8 cellular contexts compared by ENCODE assay signal in the genomic region with DNA sequence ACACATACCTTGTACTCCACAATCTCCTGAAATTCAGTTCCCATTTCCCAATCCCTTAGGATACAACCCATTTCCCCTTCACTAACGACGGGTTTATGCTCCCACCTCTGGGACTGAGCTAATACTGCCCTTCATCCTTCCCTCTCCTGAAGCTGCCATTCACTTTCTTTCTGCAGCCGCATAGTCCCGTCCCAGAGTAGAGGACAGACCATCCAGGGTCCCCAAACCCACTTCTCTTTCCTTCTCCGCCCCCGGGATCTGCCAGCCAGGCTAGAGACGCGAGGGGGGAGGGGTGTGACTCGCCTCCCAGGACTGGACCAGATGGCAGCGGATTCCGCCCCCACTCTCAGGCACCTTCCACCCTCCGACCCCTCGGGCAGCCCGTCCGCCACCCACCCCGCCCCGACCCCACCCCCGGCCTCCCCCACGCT. TPM values are rescaled to one million over a fixed set of nuclear protein-coding genes. Genes with fewer than 3 reads are reported as not detected.
A peak's percentile ranks its signal among the peaks of the same experiment; 100 is the strongest.
DNase-seq lines count a peak whose midpoint lies in the region; ATAC-seq, FAIRE-seq and TF ChIP-seq lines count a peak whose summit lies in the region.

No MANE protein-coding gene starts in this region.

- peak; percentile 23 for ATAC-seq in HG03159 (IDR thresholded peaks at IDR 0.05; ENCODE audit: unreplicated experiment)

- TF ChIP-seq CTCF in astrocyte (IDR thresholded peaks at IDR 0.05; ENCODE audit: insufficient read depth, low read depth, low read length) (no peak), sigmoid colon (IDR thresholded peaks at IDR 0.05) (no peak)

- no peaks in the 10 kb centered on the region for H3K27me3 Mint-ChIP-seq in astrocyte (ENCODE audit: low read depth, unreplicated experiment)

- H3K4me1 ChIP-seq in SJSA1 (replicated peaks) (peaks cover 27% of the 10 kb centered on the region), astrocyte (ENCODE audit: insufficient read depth, low read length) (peaks cover 30% of the 10 kb centered on the region), sigmoid colon (peaks cover 0 to 24% (median 14%) of the 10 kb centered on the region in 4 donors)

- DNase-seq in NCI-H1694 (lab: John Stamatoyannopoulos, UW) (peak; percentile 8), NCI-H1694 treated with DMSO at 0.1 percent for 48 hours (lab: John Stamatoyannopoulos, UW) (no peak), SJSA1 (ENCODE audit: low read depth in 1 of 2, low spot score in 2 of 2) (peak; percentile 29 to 58), astrocyte (ENCODE audit: low read depth) (no peak), iPS DF 4.7 (ENCODE audit: extremely low read depth, low spot score) (peak; percentile 7), sigmoid colon (peak; percentile 69), kidney glomerular epithelial cell (lab: John Stamatoyannopoulos, UW) (no peak)

- peaks cover 35% of the 10 kb centered on the region for H4K20me1 ChIP-seq in astrocyte (ENCODE audit: insufficient read depth, low read length)

- H3K4me3 ChIP-seq in SJSA1 (peak overlapping the region; percentile 96), astrocyte (ENCODE audit: insufficient read depth, low read depth, low read length) (peak overlapping the region; percentile 91), sigmoid colon (peak overlapping the region; percentile 85 to 98 (median 98))

- H3K9me3 Mint-ChIP-seq in astrocyte (ENCODE audit: unreplicated experiment), result no peaks in the 10 kb centered on the region

- H3K9me3 ChIP-seq in SJSA1 (replicated peaks) (no peaks in the 10 kb centered on the region), astrocyte (ENCODE audit: insufficient read depth, low read depth, low read length) (no peaks in the 10 kb centered on the region), sigmoid colon (no peaks in the 10 kb centered on the region)

- peak overlapping the region; percentile 69 for H2AFZ ChIP-seq in astrocyte (ENCODE audit: low read depth, low read length)

- no peaks in the 10 kb centered on the region for H3K27me3 ChIP-seq in SJSA1 (replicated peaks)
- no peaks in the 10 kb centered on the region for H3K27me3 ChIP-seq in astrocyte (ENCODE audit: insufficient read depth, low read length)
- H3K27me3 ChIP-seq in sigmoid colon, result no peaks in the 10 kb centered on the region

- H3K27ac ChIP-seq in SJSA1 (no peak overlapping the region), astrocyte (ENCODE audit: low read depth, low read length) (peak overlapping the region; percentile 88), sigmoid colon (peak overlapping the region; percentile 88 to 93 (median 88))

- peak overlapping the region; percentile 88 for H3K9ac ChIP-seq in astrocyte (ENCODE audit: low read length)

- H3K27ac Mint-ChIP-seq in astrocyte (ENCODE audit: unreplicated experiment), result peak overlapping the region; percentile 89

- 1 to 2% methylated on average over 19 of the region's 19 CpGs for WGBS in sigmoid colon, 2 donors

- peak overlapping the region; percentile 98 for H3K4me3 Mint-ChIP-seq in astrocyte (ENCODE audit: unreplicated experiment)

- peaks cover 7% of the 10 kb centered on the region for H3K36me3 ChIP-seq in SJSA1
- peaks cover 3% of the 10 kb centered on the region for H3K36me3 ChIP-seq in astrocyte (ENCODE audit: insufficient read depth, low read length)
- H3K36me3 ChIP-seq in sigmoid colon, result peaks cover 0 to 6% (median 0%) of the 10 kb centered on the region in 4 donors

- TF ChIP-seq EP300 in sigmoid colon (IDR thresholded peaks at IDR 0.05), result no peak

- FAIRE-seq in astrocyte (lab: Jason Lieb, UNC), result no peak

- TF ChIP-seq POLR2A in sigmoid colon (IDR thresholded peaks at IDR 0.05), result no peak

- peak overlapping the region; percentile 100 for H3K4me2 ChIP-seq in astrocyte (ENCODE audit: low read length)

- intact Hi-C loops in sigmoid colon (cut with DNase I), result loop anchor here (5.0 to 10.0 kb wide), 3 partner anchors 64 to 136 kb away; a partner anchor contains a TSS

- peaks cover 49% of the 10 kb centered on the region for H3K79me2 ChIP-seq in astrocyte (ENCODE audit: insufficient read depth, low read length)

- peaks cover 18% of the 10 kb centered on the region for H3K4me1 Mint-ChIP-seq in astrocyte (ENCODE audit: low read depth, unreplicated experiment)

- H3K36me3 Mint-ChIP-seq in astrocyte (ENCODE audit: low read depth, unreplicated experiment), result no peaks in the 10 kb centered on the region

RNA-seq across cellular contexts. Expression of a gene that starts 0.7 kb away (rescaled TPM):
- 18.7 and 39.9 TPM in 2 replicates for total RNA-seq in SJSA1 (2014; rRNA removed; shearing (Covaris generic))
- total RNA-seq in astrocyte (71.6 and 110 TPM in 2 replicates), sigmoid colon (10 to 100 TPM; 10.3 to 32.6 (median 15.0) TPM)
- 1 to 10 TPM; 1.2 to 4.4 (median 1.6) TPM for polyA plus RNA-seq in sigmoid colon

Comparison
In these comparisons a context has a peak if more than half of its experiments do, and no peak if none do; other contexts are left out.
1. DNase-seq: peak in NCI-H1694 (single experiment), SJSA1 (2 of 2), iPS DF 4.7 (single experiment) and sigmoid colon (single experiment); none in NCI-H1694 treated with DMSO at 0.1 percent for 48 hours (single experiment), astrocyte (single experiment) and kidney glomerular epithelial cell (single experiment).
2. Peak in every context shown above with its lines, with median percentiles within 50 percentile points of each other: H3K4me3 ChIP-seq.